Comparison of ENCODE assay signal across 8 cellular contexts in genomic region chr19:9793051-9793591, GRCh38. TPM values are rescaled to one million over a fixed set of nuclear protein-coding genes. Genes with fewer than 3 reads are reported as not detected.
DNase-seq lines count a peak whose midpoint lies in the region; ATAC-seq lines count a peak whose summit lies in the region.

No MANE protein-coding gene starts in this region.

- H2BK5ac ChIP-seq in mesenchymal stem cell (ENCODE audit: low read depth, low read length, poor library complexity, severe bottlenecking): no peak overlapping the region

- H3K23ac ChIP-seq in mesenchymal stem cell (ENCODE audit: low read length in 2 of 2): peak overlapping the region in 1 of 2 experiments; percentile 71

- H3K27ac Mint-ChIP-seq in activated CD4-positive, alpha-beta T cell treated with anti-CD3 and anti-CD28 coated beads for 36 hours: peak overlapping the region; percentile 73

- no peaks in the 10 kb centered on the region for H3K4me1 ChIP-seq in ectodermal cell (ENCODE audit: control insufficient read depth, insufficient read depth, low read length)
- H3K4me1 ChIP-seq in mesenchymal stem cell (ENCODE audit: control insufficient read depth, insufficient read depth, low read depth, low read length): peaks cover 3% of the 10 kb centered on the region

- no peaks in the 10 kb centered on the region for H3K27me3 Mint-ChIP-seq in activated CD4-positive, alpha-beta T cell treated with anti-CD3 and anti-CD28 coated beads for 36 hours

- peak; percentile 3 for ATAC-seq in HG03280 (IDR thresholded peaks at IDR 0.05; ENCODE audit: unreplicated experiment)
- ATAC-seq in activated CD4-positive, alpha-beta T cell treated with anti-CD3 and anti-CD28 coated beads for 36 hours: peak; percentile 18

- POLR2A ChIA-PET in activated CD4-positive, alpha-beta T cell treated with anti-CD3 and anti-CD28 coated beads for 36 hours (lab: Charles Lee): interaction anchor here (1.1 kb wide), 1 partner anchor 26 kb away, joined by 4 read pairs; the partner anchor contains the start of gene FBXL12

- CTCF ChIA-PET in activated CD4-positive, alpha-beta T cell treated with anti-CD3 and anti-CD28 coated beads for 36 hours (lab: Charles Lee): interaction anchor here (1.2 kb wide), 1 partner anchor 168 kb away, joined by 7 read pairs; no protein-coding TSS in a partner anchor

- peak overlapping the region; percentile 91 for H4K91ac ChIP-seq in mesenchymal stem cell (ENCODE audit: low read length)

- H3K4me1 Mint-ChIP-seq in activated CD4-positive, alpha-beta T cell treated with anti-CD3 and anti-CD28 coated beads for 36 hours: peaks cover 19% of the 10 kb centered on the region

- H3K9me3 Mint-ChIP-seq in activated CD4-positive, alpha-beta T cell treated with anti-CD3 and anti-CD28 coated beads for 36 hours (ENCODE audit: low read depth): peaks cover 3% of the 10 kb centered on the region

- H3K18ac ChIP-seq in mesenchymal stem cell (ENCODE audit: low read depth in 1 of 2, low read length in 2 of 2): peak overlapping the region; percentile 41 to 82

- H3K4me3 ChIP-seq in ectodermal cell (ENCODE audit: insufficient read depth, low read depth, low read length): peak overlapping the region; percentile 67
- peak overlapping the region; percentile 64 to 89 for H3K4me3 ChIP-seq in mesenchymal stem cell (ENCODE audit: insufficient read depth in 1 of 2, low read depth in 1 of 2, low read length in 2 of 2)

- peak; percentile 50 for DNase-seq in Ammon's horn (ENCODE audit: low spot score)
- peak; percentile 83 for DNase-seq in activated CD4-positive, alpha-beta T cell treated with anti-CD3 and anti-CD28 coated beads for 36 hours
- peak; percentile 72 for DNase-seq in mesenchymal stem cell
- peak; percentile 53 for DNase-seq in stimulated activated CD8-positive, alpha-beta memory T cell treated with anti-CD3 and anti-CD28 coated beads, Interleukin-12 subunit alpha, Interleukin-12 subunit beta, amount 100 ng/mL, for 4 hours (ENCODE audit: low read depth)
- DNase-seq in COR-L47 (lab: John Stamatoyannopoulos, UW): no peak
- no peak for DNase-seq in RKO (ENCODE audit: low spot score)

- intact Hi-C loops in activated CD4-positive, alpha-beta T cell treated with anti-CD3 and anti-CD28 coated beads for 36 hours (cut with DNase I, micrococcal nuclease): loop anchor here (1.0 to 10.0 kb wide), 6 partner anchors 8 to 652 kb away; partner anchors contain the start of genes ZNF266 (in 1 of the 2), ZNF317 (in 1 of the 2), ZNF426 (in 1 of the 2) and ZNF699 (in 1 of the 2)

- peak overlapping the region; percentile 88 for H3K4me2 ChIP-seq in mesenchymal stem cell (ENCODE audit: low read length, poor library complexity, severe bottlenecking)

- peak overlapping the region; percentile 7 to 45 for H2BK12ac ChIP-seq in mesenchymal stem cell (ENCODE audit: low read length in 2 of 2)

- H3K9me3 ChIP-seq in ectodermal cell (ENCODE audit: control insufficient read depth, low read length): no peaks in the 10 kb centered on the region
- no peaks in the 10 kb centered on the region for H3K9me3 ChIP-seq in mesenchymal stem cell (ENCODE audit: control insufficient read depth, low read length)

- 22 to 23% methylated on average over 38 of the region's 38 CpGs for WGBS in ectodermal cell, 2 experiments
- WGBS in mesenchymal stem cell: 23% methylated on average over 33 of the region's 38 CpGs

- H3K36me3 Mint-ChIP-seq in activated CD4-positive, alpha-beta T cell treated with anti-CD3 and anti-CD28 coated beads for 36 hours (ENCODE audit: low read depth): no peaks in the 10 kb centered on the region

- peak overlapping the region in 1 of 2 experiments; percentile 0 for H3K14ac ChIP-seq in mesenchymal stem cell (ENCODE audit: low read length in 2 of 2)

- peaks cover 6% of the 10 kb centered on the region for H3K27me3 ChIP-seq in ectodermal cell (ENCODE audit: control insufficient read depth, insufficient read depth, low read length, poor library complexity, severe bottlenecking)
- H3K27me3 ChIP-seq in mesenchymal stem cell (ENCODE audit: control insufficient read depth in 1 of 2, insufficient read depth in 1 of 2, low read length in 2 of 2): no peaks in the 10 kb centered on the region

- H3K36me3 ChIP-seq in ectodermal cell (ENCODE audit: control insufficient read depth, insufficient read depth, low read length): no peaks in the 10 kb centered on the region
- H3K36me3 ChIP-seq in mesenchymal stem cell (ENCODE audit: control insufficient read depth in 1 of 2, insufficient read depth in 2 of 2, low read depth in 1 of 2, low read length in 2 of 2): no peaks in the 10 kb centered on the region

- H2BK120ac ChIP-seq in mesenchymal stem cell (ENCODE audit: low read depth, low read length): peak overlapping the region; percentile 87

- no peak overlapping the region for H2AK5ac ChIP-seq in mesenchymal stem cell (ENCODE audit: low read length, severe bottlenecking)

- H3K4me3 Mint-ChIP-seq in activated CD4-positive, alpha-beta T cell treated with anti-CD3 and anti-CD28 coated beads for 36 hours: peak overlapping the region; percentile 76

- peak overlapping the region; percentile 93 for H3K9ac ChIP-seq in mesenchymal stem cell (ENCODE audit: low read length)

- peak overlapping the region; percentile 65 for H2BK15ac ChIP-seq in mesenchymal stem cell (ENCODE audit: low read depth, poor library complexity, severe bottlenecking)

- H2AFZ ChIP-seq in mesenchymal stem cell (ENCODE audit: low read depth, low read length): peak overlapping the region; percentile 93

- peak overlapping the region in 1 of 2 experiments; percentile 64 for H3K4ac ChIP-seq in mesenchymal stem cell (ENCODE audit: low read depth in 1 of 2, low read length in 2 of 2)

- peak overlapping the region; percentile 77 for H3K27ac ChIP-seq in ectodermal cell (ENCODE audit: insufficient read depth, low read depth, low read length, poor library complexity, severe bottlenecking)
- peak overlapping the region; percentile 46 for H3K27ac ChIP-seq in mesenchymal stem cell (ENCODE audit: low read length, poor library complexity, severe bottlenecking)

- H3K79me1 ChIP-seq in mesenchymal stem cell (replicated peaks; ENCODE audit: low read length, poor library complexity, severe bottlenecking): peaks cover 2% of the 10 kb centered on the region

- H4K8ac ChIP-seq in mesenchymal stem cell (ENCODE audit: low read length): peak overlapping the region; percentile 87

RNA-seq across cellular contexts. Expression of gene ZNF846, which starts 24.6 kb away (rescaled TPM):
- 1 to 10 TPM; 5.3 to 6.4 TPM for total RNA-seq in activated CD4-positive, alpha-beta T cell treated with anti-CD3 and anti-CD28 coated beads for 36 hours
- polyA plus RNA-seq in ectodermal cell (2013, experiment 1 of 4): 15.8 TPM
- 15.2 TPM for polyA plus RNA-seq in ectodermal cell (2013, experiment 2 of 4)
- 13.6 TPM for polyA plus RNA-seq in ectodermal cell (2013, experiment 3 of 4)
- polyA plus RNA-seq in ectodermal cell (2013, experiment 4 of 4): 14.1 TPM
- 9.8 TPM for polyA plus RNA-seq in mesenchymal stem cell (2013, experiment 1 of 2)
- 11.5 TPM for polyA plus RNA-seq in mesenchymal stem cell (2013, experiment 2 of 2)

RNA-seq across cellular contexts. Expression of gene FBXL12, which starts 25.8 kb away (rescaled TPM):
- total RNA-seq in activated CD4-positive, alpha-beta T cell treated with anti-CD3 and anti-CD28 coated beads for 36 hours: 10 to 100 TPM; 19.9 to 22.5 TPM
- 22.9 TPM for polyA plus RNA-seq in ectodermal cell (2013, experiment 1 of 4)
- polyA plus RNA-seq in ectodermal cell (2013, experiment 2 of 4): 23.9 TPM
- polyA plus RNA-seq in ectodermal cell (2013, experiment 3 of 4): 22.0 TPM
- 21.2 TPM for polyA plus RNA-seq in ectodermal cell (2013, experiment 4 of 4)
- polyA plus RNA-seq in mesenchymal stem cell (2013, experiment 1 of 2): 35.6 TPM
- 34.6 TPM for polyA plus RNA-seq in mesenchymal stem cell (2013, experiment 2 of 2)

RNA-seq across cellular contexts. Expression of gene UBL5, which starts 34.6 kb away (rescaled TPM):
- total RNA-seq in activated CD4-positive, alpha-beta T cell treated with anti-CD3 and anti-CD28 coated beads for 36 hours: 100 to 1,000 TPM; 214 to 327 TPM
- polyA plus RNA-seq in ectodermal cell (2013, experiment 1 of 4): 498 TPM
- polyA plus RNA-seq in ectodermal cell (2013, experiment 2 of 4): 510 TPM
- polyA plus RNA-seq in ectodermal cell (2013, experiment 3 of 4): 597 TPM
- polyA plus RNA-seq in ectodermal cell (2013, experiment 4 of 4): 657 TPM
- polyA plus RNA-seq in mesenchymal stem cell (2013, experiment 1 of 2): 316 TPM
- polyA plus RNA-seq in mesenchymal stem cell (2013, experiment 2 of 2): 336 TPM

RNA-seq across cellular contexts. Expression of gene PIN1, which starts 42.0 kb away (rescaled TPM):
- total RNA-seq in activated CD4-positive, alpha-beta T cell treated with anti-CD3 and anti-CD28 coated beads for 36 hours: 10 to 100 TPM; 70.4 to 74.2 TPM
- polyA plus RNA-seq in ectodermal cell (2013, experiment 1 of 4): 101 TPM
- 95.8 TPM for polyA plus RNA-seq in ectodermal cell (2013, experiment 2 of 4)
- polyA plus RNA-seq in ectodermal cell (2013, experiment 3 of 4): 74.5 TPM
- 77.1 TPM for polyA plus RNA-seq in ectodermal cell (2013, experiment 4 of 4)
- polyA plus RNA-seq in mesenchymal stem cell (2013, experiment 1 of 2): 62.7 TPM
- polyA plus RNA-seq in mesenchymal stem cell (2013, experiment 2 of 2): 58.8 TPM

Comparison
In these comparisons a context has a peak if more than half of its experiments do, and no peak if none do; other contexts are left out.
1. DNase-seq: peak in Ammon's horn (single experiment), activated CD4-positive, alpha-beta T cell treated with anti-CD3 and anti-CD28 coated beads for 36 hours (single experiment), mesenchymal stem cell (single experiment) and stimulated activated CD8-positive, alpha-beta memory T cell treated with anti-CD3 and anti-CD28 coated beads, Interleukin-12 subunit alpha, Interleukin-12 subunit beta, amount 100 ng/mL, for 4 hours (single experiment); none in COR-L47 (single experiment) and RKO (single experiment).